ENCODE assay signal across 12 cellular contexts in genomic region chr10:21399392-21400015, GRCh38.
DNase-seq lines count a peak whose midpoint lies in the region; ATAC-seq and TF ChIP-seq lines count a peak whose summit lies in the region.
"Had no signal": no experiment of that assay in that cellular context is flagged by ENCODE, and none has a peak within 500 bp of the region (broad histone marks: within the 10 kb centered on the region; RNA-seq: fewer than 3 reads in every experiment).

No MANE protein-coding gene starts in this region.

- H3K4me3 ChIP-seq in adipocyte (ENCODE audit: low read length) (no peak overlapping the region), gastrocnemius medialis (no peak overlapping the region)
- H3K4me3 ChIP-seq: gastroesophageal sphincter had no signal

- no peak overlapping the region for H2BK5ac ChIP-seq in H9 (ENCODE audit: insufficient read length, low read length)

- no peak overlapping the region for H3K23ac ChIP-seq in H9 (ENCODE audit: insufficient read length, low read depth, low read length)

- H3K18ac ChIP-seq in H9 (ENCODE audit: insufficient read length, low read depth, low read length): no peak overlapping the region

- TF ChIP-seq CTCF in AG09319 (IDR thresholded peaks at IDR 0.05; ENCODE audit: low read depth, low read length) (no peak), H9 (conservative IDR thresholded peaks at IDR 0.05) (no peak), gastrocnemius medialis (IDR thresholded peaks at IDR 0.05 in 4 of 5, conservative IDR thresholded peaks at IDR 0.05 in 1 of 5) (no peak)

- H3K9me3 Mint-ChIP-seq in H9: peaks cover 10 to 14% of the 10 kb centered on the region in 2 experiments; a peak in 4 of 5 replicates
- H3K9me3 Mint-ChIP-seq: stimulated activated effector memory CD8-positive, alpha-beta T cell treated with anti-CD3 and anti-CD28 coated beads, Interleukin-12 subunit alpha, Interleukin-12 subunit beta, amount 100 ng/mL, for 72 hours had no signal

- no peak overlapping the region for H3K4me3 Mint-ChIP-seq in H9
- H3K4me3 Mint-ChIP-seq: activated T-cell treated with anti-CD3 and anti-CD28 coated beads, Interleukin-2, amount 50 U/mL, for 72 hours; stimulated activated effector memory CD8-positive, alpha-beta T cell treated with anti-CD3 and anti-CD28 coated beads, Interleukin-12 subunit alpha, Interleukin-12 subunit beta, amount 100 ng/mL, for 72 hours had no signal

- ATAC-seq in HG03460 (IDR thresholded peaks at IDR 0.05; ENCODE audit: unreplicated experiment): no peak
- ATAC-seq in HG03520 (IDR thresholded peaks at IDR 0.05; ENCODE audit: unreplicated experiment): no peak
- no peak for ATAC-seq in gastrocnemius medialis
- ATAC-seq: activated T-cell treated with anti-CD3 and anti-CD28 coated beads, Interleukin-2, amount 50 U/mL, for 72 hours; gastroesophageal sphincter; stimulated activated effector memory CD8-positive, alpha-beta T cell treated with anti-CD3 and anti-CD28 coated beads, Interleukin-12 subunit alpha, Interleukin-12 subunit beta, amount 100 ng/mL, for 72 hours had no signal

- H3K36me3 ChIP-seq in adipocyte (ENCODE audit: control insufficient read depth, insufficient read depth, low read length, severe bottlenecking) (no peaks in the 10 kb centered on the region), gastrocnemius medialis (no peaks in the 10 kb centered on the region)
- H3K36me3 ChIP-seq: gastroesophageal sphincter had no signal

- no peak overlapping the region for H3K4me2 ChIP-seq in H9 (ENCODE audit: insufficient read depth, insufficient read length, low read length)

- no peak overlapping the region for H3K56ac ChIP-seq in H9 (ENCODE audit: insufficient read length, low read depth, low read length)

- H3K36me3 Mint-ChIP-seq in H9 (ENCODE audit: insufficient read depth in 1 of 3, low read depth in 3 of 3): peaks cover 5 to 12% (median 7%) of the 10 kb centered on the region in 3 experiments; a peak in 6 of 7 replicates
- H3K36me3 Mint-ChIP-seq: stimulated activated effector memory CD8-positive, alpha-beta T cell treated with anti-CD3 and anti-CD28 coated beads, Interleukin-12 subunit alpha, Interleukin-12 subunit beta, amount 100 ng/mL, for 72 hours had no signal

- no peak overlapping the region for H3T11ph ChIP-seq in H9 (ENCODE audit: low read length)

- no CpG with 5 or more reads among the region's 6 CpGs for WGBS in H9 (ENCODE audit: extremely low coverage, insufficient read length, low lambda C conversion rate)

- H2AFZ ChIP-seq in H9 (ENCODE audit: low read length): no peak overlapping the region

- H3K27me3 ChIP-seq in adipocyte (replicated peaks; ENCODE audit: control insufficient read depth, insufficient read depth, low read length): no peaks in the 10 kb centered on the region
- no peaks in the 10 kb centered on the region for H3K27me3 ChIP-seq in H9 (ENCODE audit: insufficient read depth, low read length)
- H3K27me3 ChIP-seq in gastrocnemius medialis: no peaks in the 10 kb centered on the region
- H3K27me3 ChIP-seq: gastroesophageal sphincter had no signal

- H3K4me1 ChIP-seq in adipocyte (ENCODE audit: control insufficient read depth, insufficient read depth, low read length) (peaks cover 21% of the 10 kb centered on the region), H9 (ENCODE audit: insufficient read depth, low read length) (peaks cover 5% of the 10 kb centered on the region), gastrocnemius medialis (no peaks in the 10 kb centered on the region)

- H3K27ac ChIP-seq in H9 (ENCODE audit: insufficient read length, low read depth, low read length): no peak overlapping the region
- no peak overlapping the region for H3K27ac ChIP-seq in gastrocnemius medialis
- H3K27ac ChIP-seq: gastroesophageal sphincter had no signal

- H4K8ac ChIP-seq in H9 (replicated peaks; ENCODE audit: insufficient read length, low read depth, low read length): no peak overlapping the region

- no peaks in the 10 kb centered on the region for H3K27me3 Mint-ChIP-seq in H9 (ENCODE audit: low read depth)

- no peak overlapping the region for H2AK5ac ChIP-seq in H9 (ENCODE audit: insufficient read length, low read length)

- no peaks in the 10 kb centered on the region for H4K20me1 ChIP-seq in H9 (ENCODE audit: control insufficient read depth, insufficient read depth, insufficient read length)

- no peak overlapping the region for H2BK120ac ChIP-seq in H9 (ENCODE audit: low read depth, low read length, poor library complexity, severe bottlenecking)

- H3K27ac Mint-ChIP-seq in H9: 0 out of 7 replicates have a peak overlapping the region, but pooled peaks of 1 of the 3 experiments have one; percentile 39
- H3K27ac Mint-ChIP-seq: activated T-cell treated with anti-CD3 and anti-CD28 coated beads, Interleukin-2, amount 50 U/mL, for 72 hours; stimulated activated effector memory CD8-positive, alpha-beta T cell treated with anti-CD3 and anti-CD28 coated beads, Interleukin-12 subunit alpha, Interleukin-12 subunit beta, amount 100 ng/mL, for 72 hours had no signal

- in situ Hi-C loops in gastrocnemius medialis (cut with MboI; ENCODE audit: low sequenced_read_pairs in 4 of 4): no loop called here

- no peak overlapping the region for H2BK20ac ChIP-seq in H9 (ENCODE audit: low read depth, low read length, poor library complexity, severe bottlenecking)

- DNase-seq in AG09319 (ENCODE audit: extremely low read depth, low read depth): peak; percentile 73
- DNase-seq in HT1080 (ENCODE audit: low read depth): peak; percentile 57
- DNase-seq in adipocyte (ENCODE audit: low read depth): peak; percentile 89
- DNase-seq in kidney tubule cell (ENCODE audit: low spot score): peak; percentile 76
- no peak for DNase-seq in H9
- DNase-seq in gastrocnemius medialis: no peak
- DNase-seq: activated T-cell treated with anti-CD3 and anti-CD28 coated beads, Interleukin-2, amount 50 U/mL, for 72 hours; occipital lobe had no signal

- peaks cover 41 to 46% of the 10 kb centered on the region in 2 experiments for H3K4me1 Mint-ChIP-seq in H9
- H3K4me1 Mint-ChIP-seq: stimulated activated effector memory CD8-positive, alpha-beta T cell treated with anti-CD3 and anti-CD28 coated beads, Interleukin-12 subunit alpha, Interleukin-12 subunit beta, amount 100 ng/mL, for 72 hours had no signal

- no peak for TF ChIP-seq POLR2A in gastrocnemius medialis (IDR thresholded peaks at IDR 0.05)

- no peak overlapping the region for H3K14ac ChIP-seq in H9 (ENCODE audit: insufficient read depth, low read length)

- no peaks in the 10 kb centered on the region for H3K79me2 ChIP-seq in H9 (ENCODE audit: insufficient read depth, low read length)

- no peak overlapping the region for H2BK12ac ChIP-seq in H9 (ENCODE audit: insufficient read length, low read depth, low read length)

- intact Hi-C loops in gastrocnemius medialis (cut with DNase I; ENCODE audit: low total_unique reads): no loop called here

- no peaks in the 10 kb centered on the region for H3K79me1 ChIP-seq in H9 (ENCODE audit: insufficient read depth, low read depth, low read length, poor library complexity, severe bottlenecking)

- H4K91ac ChIP-seq in H9 (ENCODE audit: insufficient read length, low read depth, low read length): no peak overlapping the region

- no peak overlapping the region for H2BK15ac ChIP-seq in H9 (ENCODE audit: low read depth, low read length)

- H3K9ac ChIP-seq in adipocyte (ENCODE audit: low read length) (no peak overlapping the region), H9 (ENCODE audit: extremely low read depth, insufficient read length, low read length) (no peak overlapping the region)

- H3K9me3 ChIP-seq in adipocyte (ENCODE audit: control insufficient read depth, low read length): no peaks in the 10 kb centered on the region
- no peaks in the 10 kb centered on the region for H3K9me3 ChIP-seq in H9 (ENCODE audit: control insufficient read depth, low read depth, low read length)
- H3K9me3 ChIP-seq in gastrocnemius medialis: no peaks in the 10 kb centered on the region
- H3K9me3 ChIP-seq: gastroesophageal sphincter had no signal

- no peak overlapping the region for H4K5ac ChIP-seq in H9 (ENCODE audit: insufficient read length, low read depth, low read length)

- H3K4ac ChIP-seq in H9 (ENCODE audit: low read depth, low read length): no peak overlapping the region

- H3K23me2 ChIP-seq in H9 (ENCODE audit: insufficient read length, low read depth, low read length, poor library complexity, severe bottlenecking): no peaks in the 10 kb centered on the region

Comparison
In these comparisons a context has a peak if more than half of its experiments do, and no peak if none do; other contexts are left out.
1. DNase-seq: peak in AG09319 (single experiment), HT1080 (single experiment), adipocyte (single experiment) and kidney tubule cell (single experiment); none in H9 (single experiment) and gastrocnemius medialis (0 of 2).